Comparison of ENCODE assay signal across 17 cellular contexts in genomic region chr3:136913168-136913567, GRCh38. TPM values are rescaled to one million over a fixed set of nuclear protein-coding genes. Genes with fewer than 3 reads are reported as not detected.
DNase-seq lines count a peak whose midpoint lies in the region; ATAC-seq and TF ChIP-seq lines count a peak whose summit lies in the region.
"Had no signal": no experiment of that assay in that cellular context is flagged by ENCODE, and none has a peak within 500 bp of the region (broad histone marks: within the 10 kb centered on the region; RNA-seq: fewer than 3 reads in every experiment).

No MANE protein-coding gene starts in this region.

- no peaks in the 10 kb centered on the region for H3K27me3 ChIP-seq in Loucy (ENCODE audit: insufficient read depth, low read length, poor library complexity, severe bottlenecking)
- H3K27me3 ChIP-seq: BLaER1 treated with 17β-estradiol and CSF1 and Interleukin-3, amounts not matched to agents 10 nM and 100 nM had no signal

- H3F3A ChIP-seq in Loucy (ENCODE audit: low read depth) = peaks cover 5% of the 10 kb centered on the region; the same call in 1 of the 2 replicates

- H3K27me3 Mint-ChIP-seq in activated T-cell treated with anti-CD3 and anti-CD28 coated beads, Interleukin-2, amount 50 U/mL, for 72 hours (ENCODE audit: low read depth) = no peaks in the 10 kb centered on the region
- no peaks in the 10 kb centered on the region for H3K27me3 Mint-ChIP-seq in effector memory CD8-positive, alpha-beta T cell
- no peaks in the 10 kb centered on the region for H3K27me3 Mint-ChIP-seq in progenitor cell of endocrine pancreas

- H3K9me3 ChIP-seq in Loucy (ENCODE audit: insufficient read depth, low read depth, low read length) = no peaks in the 10 kb centered on the region

- no peak overlapping the region for H2AFZ ChIP-seq in Loucy (ENCODE audit: low read length)

- TF ChIP-seq CTCF in Loucy (conservative IDR thresholded peaks at IDR 0.05; ENCODE audit: low read length) = no peak
- no peak for TF ChIP-seq CTCF in progenitor cell of endocrine pancreas (IDR thresholded peaks at IDR 0.05; ENCODE audit: unreplicated experiment)
- no peak for TF ChIP-seq CTCF in GM20000 (IDR thresholded peaks at IDR 0.05; ENCODE audit: extremely low read depth, missing control alignments)

- H3K4me1 Mint-ChIP-seq in activated T-cell treated with anti-CD3 and anti-CD28 coated beads, Interleukin-2, amount 50 U/mL, for 72 hours (ENCODE audit: low read depth) = peaks cover 54% of the 10 kb centered on the region
- peaks cover 58 to 91% of the 10 kb centered on the region in 2 donors for H3K4me1 Mint-ChIP-seq in effector memory CD8-positive, alpha-beta T cell (ENCODE audit: low read depth in 2 of 2)
- H3K4me1 Mint-ChIP-seq in progenitor cell of endocrine pancreas (ENCODE audit: low read depth) = peaks cover 11% of the 10 kb centered on the region

- no peak for DNase-seq in activated T-cell treated with anti-CD3 and anti-CD28 coated beads, Interleukin-2, amount 50 U/mL, for 72 hours
- no peak for DNase-seq in activated T-cell treated with anti-CD3 and anti-CD28 coated beads, Interleukin-2, amount 50 U/mL, for 1 hour
- DNase-seq in effector memory CD8-positive, alpha-beta T cell = no peak
- DNase-seq in progenitor cell of endocrine pancreas (ENCODE audit: low spot score, unreplicated experiment) (no peak), NCI-H2171 treated with DMSO at 0.1 percent for 48 hours (lab: John Stamatoyannopoulos, UW) (no peak), GM20000 (ENCODE audit: low spot score) (no peak)
- DNase-seq: Kasumi-1, NCI-H1436, NCI-H2029, NCI-H2171, NCI-H748 treated with DMSO at 0.1 percent for 48 hours, OCI-M1, RPMI8226, SIG-M5 had no signal

- H3K36me3 Mint-ChIP-seq in activated T-cell treated with anti-CD3 and anti-CD28 coated beads, Interleukin-2, amount 50 U/mL, for 72 hours (ENCODE audit: insufficient read depth in 2 of 2) = peaks cover 4 to 17% of the 10 kb centered on the region in 2 donors
- H3K36me3 Mint-ChIP-seq in effector memory CD8-positive, alpha-beta T cell (ENCODE audit: insufficient read depth) = peaks cover 5% of the 10 kb centered on the region
- H3K36me3 Mint-ChIP-seq in progenitor cell of endocrine pancreas (ENCODE audit: insufficient read depth) = peaks cover 10% of the 10 kb centered on the region

- ATAC-seq in activated T-cell treated with anti-CD3 and anti-CD28 coated beads, Interleukin-2, amount 50 U/mL, for 72 hours (replicated peaks in 1 of 2) = no peak
- no peak for ATAC-seq in effector memory CD8-positive, alpha-beta T cell (replicated peaks)
- no peak for ATAC-seq in HG03095 (IDR thresholded peaks at IDR 0.05; ENCODE audit: unreplicated experiment)

- no peaks in the 10 kb centered on the region; the same call in 1 of the 2 replicates for H3K36me3 ChIP-seq in Loucy (ENCODE audit: insufficient read depth, low read length)

- H3K4me2 ChIP-seq in Loucy (ENCODE audit: low read depth, low read length, poor library complexity, severe bottlenecking) = peak overlapping the region; percentile 20
- H3K4me2 ChIP-seq: BLaER1 treated with 17β-estradiol and CSF1 and Interleukin-3, amounts not matched to agents 10 nM and 100 nM had no signal

- H3K9ac ChIP-seq in Loucy (ENCODE audit: low read depth, low read length, poor library complexity, severe bottlenecking) = peak overlapping the region; percentile 20
- H3K9ac ChIP-seq: BLaER1 treated with 17β-estradiol and CSF1 and Interleukin-3, amounts not matched to agents 10 nM and 100 nM had no signal

- no peak overlapping the region for H3K4me3 ChIP-seq in Loucy (ENCODE audit: low read length, poor library complexity, severe bottlenecking)
- H3K4me3 ChIP-seq: BLaER1 treated with 17β-estradiol and CSF1 and Interleukin-3, amounts not matched to agents 10 nM and 100 nM had no signal

- H3K9me3 Mint-ChIP-seq in activated T-cell treated with anti-CD3 and anti-CD28 coated beads, Interleukin-2, amount 50 U/mL, for 72 hours = peaks cover 2% of the 10 kb centered on the region in 2 donors
- no peaks in the 10 kb centered on the region for H3K9me3 Mint-ChIP-seq in effector memory CD8-positive, alpha-beta T cell
- H3K9me3 Mint-ChIP-seq in progenitor cell of endocrine pancreas (ENCODE audit: low read depth) = peaks cover 10% of the 10 kb centered on the region

- peaks cover 100% of the 10 kb centered on the region for H3K79me2 ChIP-seq in Loucy (ENCODE audit: insufficient read depth, low read length)

- peak overlapping the region in 1 of 2 donors; percentile 0 for H3K4me3 Mint-ChIP-seq in activated T-cell treated with anti-CD3 and anti-CD28 coated beads, Interleukin-2, amount 50 U/mL, for 72 hours
- H3K4me3 Mint-ChIP-seq in effector memory CD8-positive, alpha-beta T cell = peak overlapping the region; percentile 24 to 56
- H3K4me3 Mint-ChIP-seq in progenitor cell of endocrine pancreas (ENCODE audit: low read depth) = no peak overlapping the region

- H3K27ac Mint-ChIP-seq in activated T-cell treated with anti-CD3 and anti-CD28 coated beads, Interleukin-2, amount 50 U/mL, for 72 hours = peak overlapping the region; percentile 3
- peak overlapping the region; percentile 18 to 88 for H3K27ac Mint-ChIP-seq in effector memory CD8-positive, alpha-beta T cell
- H3K27ac Mint-ChIP-seq in progenitor cell of endocrine pancreas = peak overlapping the region; percentile 1

- H4K20me1 ChIP-seq in Loucy (ENCODE audit: insufficient read depth, low read length, poor library complexity, severe bottlenecking) = peaks cover 49% of the 10 kb centered on the region

- H3K9me2 ChIP-seq in Loucy (replicated peaks; ENCODE audit: low read depth, low read length) = no peaks in the 10 kb centered on the region

- peaks cover 87% of the 10 kb centered on the region for H3K4me1 ChIP-seq in Loucy (ENCODE audit: insufficient read depth, low read length, poor library complexity, severe bottlenecking)

RNA-seq across cellular contexts. Expression of gene IL20RB, which starts 44.6 kb away (rescaled TPM):
- 1 to 10 TPM; 1.7 to 2.0 TPM for total RNA-seq in activated T-cell treated with anti-CD3 and anti-CD28 coated beads, Interleukin-2, amount 50 U/mL, for 72 hours
- 0.62 and 1.7 TPM in 2 replicates for total RNA-seq in progenitor cell of endocrine pancreas

RNA-seq across cellular contexts. Expression of gene NCK1, which starts 51.2 kb away (rescaled TPM):
- 10 to 100 TPM; 45.8 to 46.6 TPM for total RNA-seq in activated T-cell treated with anti-CD3 and anti-CD28 coated beads, Interleukin-2, amount 50 U/mL, for 72 hours
- 23.8 and 26.2 TPM in 2 replicates for total RNA-seq in progenitor cell of endocrine pancreas

Comparison
In these comparisons a context has a peak if more than half of its experiments do, and no peak if none do; other contexts are left out.
1. H3K27ac Mint-ChIP-seq: peak in every context shown above with its lines; median percentile 53 in effector memory CD8-positive, alpha-beta T cell; 3 in activated T-cell treated with anti-CD3 and anti-CD28 coated beads, Interleukin-2, amount 50 U/mL, for 72 hours; 1 in progenitor cell of endocrine pancreas.